ENCODE assay signal across 8 cellular contexts in genomic region chr5:56095579-56096102, GRCh38.
DNase-seq lines count a peak whose midpoint lies in the region; ATAC-seq and TF ChIP-seq lines count a peak whose summit lies in the region.

No MANE protein-coding gene starts in this region.

- no peaks in the 10 kb centered on the region for H3K27me3 ChIP-seq in CD8-positive, alpha-beta T cell (ENCODE audit: insufficient read depth, low read length)
- H3K27me3 ChIP-seq in KMS-11 (ENCODE audit: insufficient read depth, low read depth) = no peaks in the 10 kb centered on the region
- H3K27me3 ChIP-seq in H9 (ENCODE audit: insufficient read depth, low read length) = no peaks in the 10 kb centered on the region

- H3T11ph ChIP-seq in H9 (ENCODE audit: low read length) = no peak overlapping the region

- H3K23me2 ChIP-seq in H9 (ENCODE audit: insufficient read length, low read depth, low read length, poor library complexity, severe bottlenecking) = no peaks in the 10 kb centered on the region

- no peak overlapping the region for H3K14ac ChIP-seq in H9 (ENCODE audit: insufficient read depth, low read length)

- no CpG with 5 or more reads among the region's 3 CpGs for WGBS in H9 (ENCODE audit: extremely low coverage, insufficient read length, low lambda C conversion rate)

- H3K18ac ChIP-seq in H9 (ENCODE audit: insufficient read length, low read depth, low read length) = no peak overlapping the region

- H2BK5ac ChIP-seq in H9 (ENCODE audit: insufficient read length, low read length) = no peak overlapping the region

- no peak overlapping the region for H3K9ac ChIP-seq in KMS-11
- no peak overlapping the region for H3K9ac ChIP-seq in H9 (ENCODE audit: extremely low read depth, insufficient read length, low read length)

- H3K4me3 Mint-ChIP-seq in CD8-positive, alpha-beta T cell = no peak overlapping the region
- H3K4me3 Mint-ChIP-seq in H9 = no peak overlapping the region

- H3K9me3 Mint-ChIP-seq in CD8-positive, alpha-beta T cell = no peaks in the 10 kb centered on the region
- H3K9me3 Mint-ChIP-seq in H9 = no peaks in the 10 kb centered on the region

- no peak overlapping the region for H3K27ac ChIP-seq in CD8-positive, alpha-beta T cell (ENCODE audit: low read depth, low read length)
- H3K27ac ChIP-seq in KMS-11 = no peak overlapping the region
- H3K27ac ChIP-seq in H9 (ENCODE audit: insufficient read length, low read depth, low read length) = no peak overlapping the region

- peak overlapping the region; percentile 75 for H3K27ac Mint-ChIP-seq in CD8-positive, alpha-beta T cell
- peak overlapping the region in 1 of 3 experiments; percentile 13; a peak in 1 of 7 replicates for H3K27ac Mint-ChIP-seq in H9

- H4K20me1 ChIP-seq in KMS-11 (ENCODE audit: insufficient read depth) = no peaks in the 10 kb centered on the region
- H4K20me1 ChIP-seq in H9 (ENCODE audit: control insufficient read depth, insufficient read depth, insufficient read length) = no peaks in the 10 kb centered on the region

- no peak for DNase-seq in CD8-positive, alpha-beta T cell
- no peak for DNase-seq in NCI-H2227 treated with DMSO at 0.1 percent for 48 hours (lab: John Stamatoyannopoulos, UW)
- DNase-seq in H9 = no peak
- no peak for DNase-seq in DMS153 treated with DMSO at 0.1 percent for 48 hours (lab: John Stamatoyannopoulos, UW; ENCODE audit: unreplicated experiment)
- no peak for DNase-seq in left colon

- no peak for TF ChIP-seq CTCF in CD8-positive, alpha-beta T cell (IDR thresholded peaks at IDR 0.05)
- TF ChIP-seq CTCF in KMS-11 (conservative IDR thresholded peaks at IDR 0.05; ENCODE audit: low read depth, low read length) (no peak), H9 (conservative IDR thresholded peaks at IDR 0.05) (no peak)

- no peak overlapping the region for H4K91ac ChIP-seq in H9 (ENCODE audit: insufficient read length, low read depth, low read length)

- H4K5ac ChIP-seq in H9 (ENCODE audit: insufficient read length, low read depth, low read length) = no peak overlapping the region

- no peak overlapping the region for H4K8ac ChIP-seq in H9 (replicated peaks; ENCODE audit: insufficient read length, low read depth, low read length)

- H3K4me1 Mint-ChIP-seq in CD8-positive, alpha-beta T cell (ENCODE audit: low read depth) = peaks cover 77% of the 10 kb centered on the region
- H3K4me1 Mint-ChIP-seq in H9 = no peaks in the 10 kb centered on the region

- peak overlapping the region; percentile 2; the same call in 1 of the 2 replicates for H2AFZ ChIP-seq in KMS-11 (ENCODE audit: low read depth)
- H2AFZ ChIP-seq in H9 (ENCODE audit: low read length) = no peak overlapping the region

- no peak for ATAC-seq in CD8-positive, alpha-beta T cell
- ATAC-seq in GM19023 (IDR thresholded peaks at IDR 0.05; ENCODE audit: unreplicated experiment) = peak; percentile 79
- ATAC-seq in HG02798 (IDR thresholded peaks at IDR 0.05; ENCODE audit: poor library complexity, unreplicated experiment) = peak; percentile 86
- no peak for ATAC-seq in left colon

- H3K27me3 Mint-ChIP-seq in CD8-positive, alpha-beta T cell (ENCODE audit: low read depth) = no peaks in the 10 kb centered on the region
- H3K27me3 Mint-ChIP-seq in H9 (ENCODE audit: low read depth) = no peaks in the 10 kb centered on the region

- H2BK12ac ChIP-seq in H9 (ENCODE audit: insufficient read length, low read depth, low read length) = no peak overlapping the region

- peak overlapping the region; percentile 26; the same call in 1 of the 2 replicates for H3K4me2 ChIP-seq in KMS-11
- H3K4me2 ChIP-seq in H9 (ENCODE audit: insufficient read depth, insufficient read length, low read length) = no peak overlapping the region

- POLR2A ChIA-PET in CD8-positive, alpha-beta T cell (lab: Charles Lee) = no interaction called here

- H2BK120ac ChIP-seq in H9 (ENCODE audit: low read depth, low read length, poor library complexity, severe bottlenecking) = no peak overlapping the region

- no peaks in the 10 kb centered on the region for H3K36me3 Mint-ChIP-seq in CD8-positive, alpha-beta T cell
- no peaks in the 10 kb centered on the region for H3K36me3 Mint-ChIP-seq in H9 (ENCODE audit: insufficient read depth in 1 of 3, low read depth in 3 of 3)

- H3K9me3 ChIP-seq in CD8-positive, alpha-beta T cell (ENCODE audit: low read length) = no peaks in the 10 kb centered on the region
- H3K9me3 ChIP-seq in H9 (ENCODE audit: control insufficient read depth, low read depth, low read length) = no peaks in the 10 kb centered on the region

- H3K23ac ChIP-seq in H9 (ENCODE audit: insufficient read length, low read depth, low read length) = no peak overlapping the region

- H2BK20ac ChIP-seq in H9 (ENCODE audit: low read depth, low read length, poor library complexity, severe bottlenecking) = no peak overlapping the region

- H3K56ac ChIP-seq in H9 (ENCODE audit: insufficient read length, low read depth, low read length) = no peak overlapping the region

- no peaks in the 10 kb centered on the region for H3K36me3 ChIP-seq in CD8-positive, alpha-beta T cell (ENCODE audit: insufficient read depth, low read length)
- no peaks in the 10 kb centered on the region for H3K36me3 ChIP-seq in KMS-11 (ENCODE audit: insufficient read depth)

- no peak overlapping the region for H2AK5ac ChIP-seq in H9 (ENCODE audit: insufficient read length, low read length)

- H2BK15ac ChIP-seq in H9 (ENCODE audit: low read depth, low read length) = no peak overlapping the region

- no peak overlapping the region for H3K4ac ChIP-seq in H9 (ENCODE audit: low read depth, low read length)

- no peaks in the 10 kb centered on the region for H3K79me2 ChIP-seq in KMS-11 (ENCODE audit: insufficient read depth, low read depth)
- no peaks in the 10 kb centered on the region for H3K79me2 ChIP-seq in H9 (ENCODE audit: insufficient read depth, low read length)

- no peaks in the 10 kb centered on the region for H3K79me1 ChIP-seq in H9 (ENCODE audit: insufficient read depth, low read depth, low read length, poor library complexity, severe bottlenecking)

- H3K4me1 ChIP-seq in CD8-positive, alpha-beta T cell (ENCODE audit: insufficient read depth, low read length) = peaks cover 91% of the 10 kb centered on the region
- peaks cover 40% of the 10 kb centered on the region for H3K4me1 ChIP-seq in KMS-11 (ENCODE audit: low read depth, poor library complexity, severe bottlenecking)
- H3K4me1 ChIP-seq in H9 (ENCODE audit: insufficient read depth, low read length) = no peaks in the 10 kb centered on the region

- CTCF ChIA-PET in CD8-positive, alpha-beta T cell (lab: Charles Lee) = interaction anchor here (0.7 kb wide), 1 partner anchor 105 kb away, joined by 3 read pairs; no protein-coding TSS in a partner anchor

- H3K4me3 ChIP-seq in CD8-positive, alpha-beta T cell (ENCODE audit: low read depth, low read length) = no peak overlapping the region
- H3K4me3 ChIP-seq in KMS-11 (IDR thresholded peaks at IDR 0.05; ENCODE audit: insufficient read depth, low read depth, low read length) = no peak overlapping the region

- intact Hi-C loops in CD8-positive, alpha-beta T cell (cut with DNase I, micrococcal nuclease) = no loop called here
- intact Hi-C loops in left colon (cut with DNase I, micrococcal nuclease) = no loop called here

Comparison
In these comparisons a context has a peak if more than half of its experiments do, and no peak if none do; other contexts are left out.
1. ATAC-seq: peak in GM19023 (single experiment) and HG02798 (single experiment); none in CD8-positive, alpha-beta T cell (single experiment) and left colon (single experiment).